ENCODE assay signal across 27 cellular contexts in the genomic region with DNA sequence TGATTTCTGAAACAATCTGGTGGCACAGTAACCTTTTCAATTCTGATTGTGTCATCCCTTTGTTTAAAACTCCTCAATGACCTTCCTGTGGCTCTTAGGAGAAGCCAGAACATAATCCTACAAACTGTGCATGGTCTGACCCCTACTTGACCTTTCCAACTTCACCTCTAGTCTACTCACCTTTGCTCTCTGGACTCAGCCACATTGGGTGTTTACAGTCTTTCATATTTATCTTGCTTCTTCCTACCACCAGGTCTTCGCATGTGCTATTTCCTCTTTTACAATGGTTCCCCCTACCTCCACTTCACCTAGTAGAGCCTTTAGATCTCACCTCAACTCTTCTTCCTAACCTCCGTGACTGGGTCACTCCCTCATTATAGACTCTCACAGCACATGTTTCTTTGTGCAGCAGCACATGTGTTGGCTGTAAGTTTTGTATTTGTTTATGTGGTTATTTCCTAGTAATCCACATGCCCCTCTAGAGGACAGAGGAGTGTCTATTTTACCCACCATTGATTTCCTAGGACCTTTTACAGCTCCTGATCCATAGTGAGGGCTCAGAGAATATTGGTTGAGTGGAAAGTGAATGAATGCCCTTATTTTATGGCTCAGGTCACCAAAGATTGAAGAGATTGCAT.
"Had no signal": no experiment of that assay in that cellular context is flagged by ENCODE, and none has a peak within 500 bp of the region (broad histone marks: within the 10 kb centered on the region; RNA-seq: fewer than 3 reads in every experiment).

No MANE protein-coding gene starts in this region.

- H3K27me3 ChIP-seq: adrenal gland, body of pancreas, cardiac muscle cell, colonic mucosa had no signal

- DNase-seq: activated CD4-positive, alpha-beta memory T cell treated with anti-CD3 and anti-CD28 coated beads for 36 hours; activated CD4-positive, alpha-beta T cell treated with anti-CD3 and anti-CD28 coated beads for 36 hours; activated CD4-positive, alpha-beta T cell treated with anti-CD3 and anti-CD28 coated beads, Interleukin-2, amount 10 ng/mL, durations not matched to agents 24 days and 14 days; activated CD4-positive, CD25-positive, alpha-beta regulatory T cell; activated CD4-positive, CD25-positive, alpha-beta regulatory T cell treated with anti-CD3 and anti-CD28 coated beads, Interleukin-2, amount 50 U/mL, for 72 hours; activated CD8-positive, alpha-beta memory T cell treated with anti-CD3 and anti-CD28 coated beads, Interleukin-2, amount 10 ng/mL, durations not matched to agents 7 days and 5 days; activated CD8-positive, alpha-beta memory T cell treated with anti-CD3 and anti-CD28 coated beads, Interleukin-2, amount 50 U/mL, for 4 hours; activated CD8-positive, alpha-beta T cell treated with anti-CD3 and anti-CD28 coated beads, Interleukin-2, amount 10 ng/mL, durations not matched to agents 7 days and 5 days; activated effector memory CD4-positive, alpha-beta T cell treated with anti-CD3 and anti-CD28 coated beads, Interleukin-2, amount 50 U/mL, for 16 hours; activated naive CD4-positive, alpha-beta T cell treated with anti-CD3 and anti-CD28 coated beads for 36 hours; activated naive CD8-positive, alpha-beta T cell treated with anti-CD3 and anti-CD28 coated beads for 36 hours; activated naive CD8-positive, alpha-beta T cell treated with anti-CD3 and anti-CD28 coated beads, Interleukin-2, amount 50 U/mL, for 24 hours; activated T-cell treated with anti-CD3 and anti-CD28 coated beads, Interleukin-2, amount 50 U/mL, for 1 hour; activated T-cell treated with anti-CD3 and anti-CD28 coated beads, Interleukin-2, amount 50 U/mL, for 48 hours; adrenal gland; amygdala; aorta; body of pancreas; central memory CD4-positive, alpha-beta T cell; cerebellar nuclear complex; colonic mucosa; effector CD8-positive, alpha-beta T cell; foreskin fibroblast; head of caudate nucleus; T-helper 2 cell had no signal

- H3K4me3 ChIP-seq: adrenal gland, body of pancreas, cardiac muscle cell, colonic mucosa had no signal

- H3K9me3 ChIP-seq: adrenal gland, body of pancreas, colonic mucosa had no signal

- H3K36me3 ChIP-seq: adrenal gland, cardiac muscle cell, colonic mucosa had no signal

- H3K27ac ChIP-seq: adrenal gland, body of pancreas, cardiac muscle cell, colonic mucosa, epithelial cell of prostate had no signal

- H3K4me1 ChIP-seq: adrenal gland, body of pancreas, colonic mucosa had no signal

- ATAC-seq: activated CD4-positive, alpha-beta T cell treated with anti-CD3 and anti-CD28 coated beads for 36 hours; activated CD8-positive, alpha-beta memory T cell treated with anti-CD3 and anti-CD28 coated beads, Interleukin-2, amount 10 ng/mL, durations not matched to agents 7 days and 5 days; activated CD8-positive, alpha-beta T cell treated with anti-CD3 and anti-CD28 coated beads, Interleukin-2, amount 10 ng/mL, durations not matched to agents 7 days and 5 days; activated naive CD8-positive, alpha-beta T cell treated with anti-CD3 and anti-CD28 coated beads, Interleukin-2, amount 50 U/mL, for 24 hours; body of pancreas had no signal
